ENCODE assay signal across 1 cellular context in the genomic region with DNA sequence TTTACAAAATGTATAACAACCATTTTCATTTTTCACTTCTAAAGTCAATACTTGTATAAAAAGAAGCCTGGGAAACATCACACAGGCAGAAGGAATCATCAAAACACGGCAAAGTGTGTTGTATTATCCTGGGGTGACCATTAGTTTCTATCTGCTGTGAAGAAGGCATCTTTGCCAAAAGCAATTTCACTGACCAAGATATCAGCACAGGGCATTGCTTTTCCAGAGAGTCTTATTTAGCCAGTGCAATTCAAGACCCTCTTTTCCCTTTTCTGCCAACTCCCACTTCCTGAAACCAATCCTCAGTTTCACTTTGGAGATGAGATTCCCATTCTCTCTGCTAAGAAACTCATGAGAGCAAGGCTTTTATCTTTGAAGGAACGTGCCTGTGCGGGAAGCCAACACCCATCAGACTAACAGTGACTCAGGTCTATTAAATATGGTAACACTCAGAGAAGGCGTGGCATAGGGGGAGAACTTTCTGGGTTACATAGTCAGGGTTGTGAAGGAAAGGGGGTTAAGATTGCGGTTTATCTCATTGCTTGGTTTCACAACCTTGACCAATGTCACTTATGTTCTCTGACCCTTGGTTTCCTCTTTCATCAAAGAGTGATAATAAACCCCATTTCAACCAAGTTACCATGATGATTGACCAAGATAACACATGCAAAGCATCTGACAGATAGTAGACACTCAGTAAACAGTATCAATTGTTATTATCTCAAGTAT.
TF ChIP-seq lines count a peak whose summit lies in the region.

No MANE protein-coding gene starts in this region.

TF ChIP-seq in K562, 482 proteins besides CTCF, POLR2A, EP300 and RAD21 (continued from another document and continues in another):
- TF ChIP-seq, protein P1, sequence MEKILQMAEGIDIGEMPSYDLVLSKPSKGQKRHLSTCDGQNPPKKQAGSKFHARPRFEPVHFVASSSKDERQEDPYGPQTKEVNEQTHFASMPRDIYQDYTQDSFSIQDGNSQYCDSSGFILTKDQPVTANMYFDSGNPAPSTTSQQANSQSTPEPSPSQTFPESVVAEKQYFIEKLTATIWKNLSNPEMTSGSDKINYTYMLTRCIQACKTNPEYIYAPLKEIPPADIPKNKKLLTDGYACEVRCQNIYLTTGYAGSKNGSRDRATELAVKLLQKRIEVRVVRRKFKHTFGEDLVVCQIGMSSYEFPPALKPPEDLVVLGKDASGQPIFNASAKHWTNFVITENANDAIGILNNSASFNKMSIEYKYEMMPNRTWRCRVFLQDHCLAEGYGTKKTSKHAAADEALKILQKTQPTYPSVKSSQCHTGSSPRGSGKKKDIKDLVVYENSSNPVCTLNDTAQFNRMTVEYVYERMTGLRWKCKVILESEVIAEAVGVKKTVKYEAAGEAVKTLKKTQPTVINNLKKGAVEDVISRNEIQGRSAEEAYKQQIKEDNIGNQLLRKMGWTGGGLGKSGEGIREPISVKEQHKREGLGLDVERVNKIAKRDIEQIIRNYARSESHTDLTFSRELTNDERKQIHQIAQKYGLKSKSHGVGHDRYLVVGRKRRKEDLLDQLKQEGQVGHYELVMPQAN (IDR thresholded peaks at IDR 0.05; ENCODE audit: borderline replicate concordance), result no peak
- TF ChIP-seq EHMT2 (IDR thresholded peaks at IDR 0.05), result peak; percentile 85
- TF ChIP-seq FOSL1 (tag; conservative IDR thresholded peaks at IDR 0.05), result peak; percentile 90
- TF ChIP-seq RBBP5 (IDR thresholded peaks at IDR 0.05; ENCODE audit: borderline replicate concordance, insufficient read depth, low read length, poor library complexity, severe bottlenecking), result no peak
- 0 out of 2 replicates have a peak, but pooled peaks have one; percentile 8 for TF ChIP-seq ELF1 (tag; IDR thresholded peaks at IDR 0.05)
- peak; percentile 89; the same call in 1 of the 2 replicates for TF ChIP-seq ESRRA (IDR thresholded peaks at IDR 0.05; ENCODE audit: borderline replicate concordance, low read depth)
- TF ChIP-seq, protein P2, sequence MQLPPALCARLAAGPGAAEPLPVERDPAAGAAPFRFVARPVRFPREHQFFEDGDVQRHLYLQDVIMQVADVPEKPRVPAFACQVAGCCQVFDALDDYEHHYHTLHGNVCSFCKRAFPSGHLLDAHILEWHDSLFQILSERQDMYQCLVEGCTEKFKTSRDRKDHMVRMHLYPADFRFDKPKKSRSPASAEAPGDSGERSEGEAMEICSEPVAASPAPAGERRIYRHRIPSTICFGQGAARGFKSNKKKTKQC (CRISPR knock-in tag; IDR thresholded peaks at IDR 0.05), result no peak
- no peak for TF ChIP-seq ZNF354B (CRISPR knock-in tag; IDR thresholded peaks at IDR 0.05)
- no peak; the same call in 1 of the 2 replicates for TF ChIP-seq GATAD2B (IDR thresholded peaks at IDR 0.05; ENCODE audit: borderline replicate concordance)
- peak; percentile 35; the same call in 1 of the 2 replicates for TF ChIP-seq NBN (IDR thresholded peaks at IDR 0.05; ENCODE audit: low read depth)
- TF ChIP-seq, protein P3, sequence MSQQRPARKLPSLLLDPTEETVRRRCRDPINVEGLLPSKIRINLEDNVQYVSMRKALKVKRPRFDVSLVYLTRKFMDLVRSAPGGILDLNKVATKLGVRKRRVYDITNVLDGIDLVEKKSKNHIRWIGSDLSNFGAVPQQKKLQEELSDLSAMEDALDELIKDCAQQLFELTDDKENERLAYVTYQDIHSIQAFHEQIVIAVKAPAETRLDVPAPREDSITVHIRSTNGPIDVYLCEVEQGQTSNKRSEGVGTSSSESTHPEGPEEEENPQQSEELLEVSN (IDR thresholded peaks at IDR 0.05; ENCODE audit: borderline replicate concordance in 1 of 2, extremely low read depth in 1 of 2, insufficient read depth in 1 of 2, insufficient read length in 1 of 2, low read depth in 1 of 2, low read length in 1 of 2, poor library complexity in 1 of 2, severe bottlenecking in 1 of 2), result no peak
- no peak for TF ChIP-seq ZNF274 (IDR thresholded peaks at IDR 0.05; ENCODE audit: borderline replicate concordance, low read depth, low read length)
- TF ChIP-seq BACH1 (tag; IDR thresholded peaks at IDR 0.05), result peak; percentile 44; the same call in 1 of the 2 replicates
- TF ChIP-seq ZNF778 (CRISPR knock-in tag; IDR thresholded peaks at IDR 0.05), result no peak
- TF ChIP-seq ZSCAN32 (CRISPR knock-in tag; IDR thresholded peaks at IDR 0.05), result no peak
- TF ChIP-seq, protein P4, sequence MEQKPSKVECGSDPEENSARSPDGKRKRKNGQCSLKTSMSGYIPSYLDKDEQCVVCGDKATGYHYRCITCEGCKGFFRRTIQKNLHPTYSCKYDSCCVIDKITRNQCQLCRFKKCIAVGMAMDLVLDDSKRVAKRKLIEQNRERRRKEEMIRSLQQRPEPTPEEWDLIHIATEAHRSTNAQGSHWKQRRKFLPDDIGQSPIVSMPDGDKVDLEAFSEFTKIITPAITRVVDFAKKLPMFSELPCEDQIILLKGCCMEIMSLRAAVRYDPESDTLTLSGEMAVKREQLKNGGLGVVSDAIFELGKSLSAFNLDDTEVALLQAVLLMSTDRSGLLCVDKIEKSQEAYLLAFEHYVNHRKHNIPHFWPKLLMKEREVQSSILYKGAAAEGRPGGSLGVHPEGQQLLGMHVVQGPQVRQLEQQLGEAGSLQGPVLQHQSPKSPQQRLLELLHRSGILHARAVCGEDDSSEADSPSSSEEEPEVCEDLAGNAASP (IDR thresholded peaks at IDR 0.05), result no peak
- TF ChIP-seq, protein P5, sequence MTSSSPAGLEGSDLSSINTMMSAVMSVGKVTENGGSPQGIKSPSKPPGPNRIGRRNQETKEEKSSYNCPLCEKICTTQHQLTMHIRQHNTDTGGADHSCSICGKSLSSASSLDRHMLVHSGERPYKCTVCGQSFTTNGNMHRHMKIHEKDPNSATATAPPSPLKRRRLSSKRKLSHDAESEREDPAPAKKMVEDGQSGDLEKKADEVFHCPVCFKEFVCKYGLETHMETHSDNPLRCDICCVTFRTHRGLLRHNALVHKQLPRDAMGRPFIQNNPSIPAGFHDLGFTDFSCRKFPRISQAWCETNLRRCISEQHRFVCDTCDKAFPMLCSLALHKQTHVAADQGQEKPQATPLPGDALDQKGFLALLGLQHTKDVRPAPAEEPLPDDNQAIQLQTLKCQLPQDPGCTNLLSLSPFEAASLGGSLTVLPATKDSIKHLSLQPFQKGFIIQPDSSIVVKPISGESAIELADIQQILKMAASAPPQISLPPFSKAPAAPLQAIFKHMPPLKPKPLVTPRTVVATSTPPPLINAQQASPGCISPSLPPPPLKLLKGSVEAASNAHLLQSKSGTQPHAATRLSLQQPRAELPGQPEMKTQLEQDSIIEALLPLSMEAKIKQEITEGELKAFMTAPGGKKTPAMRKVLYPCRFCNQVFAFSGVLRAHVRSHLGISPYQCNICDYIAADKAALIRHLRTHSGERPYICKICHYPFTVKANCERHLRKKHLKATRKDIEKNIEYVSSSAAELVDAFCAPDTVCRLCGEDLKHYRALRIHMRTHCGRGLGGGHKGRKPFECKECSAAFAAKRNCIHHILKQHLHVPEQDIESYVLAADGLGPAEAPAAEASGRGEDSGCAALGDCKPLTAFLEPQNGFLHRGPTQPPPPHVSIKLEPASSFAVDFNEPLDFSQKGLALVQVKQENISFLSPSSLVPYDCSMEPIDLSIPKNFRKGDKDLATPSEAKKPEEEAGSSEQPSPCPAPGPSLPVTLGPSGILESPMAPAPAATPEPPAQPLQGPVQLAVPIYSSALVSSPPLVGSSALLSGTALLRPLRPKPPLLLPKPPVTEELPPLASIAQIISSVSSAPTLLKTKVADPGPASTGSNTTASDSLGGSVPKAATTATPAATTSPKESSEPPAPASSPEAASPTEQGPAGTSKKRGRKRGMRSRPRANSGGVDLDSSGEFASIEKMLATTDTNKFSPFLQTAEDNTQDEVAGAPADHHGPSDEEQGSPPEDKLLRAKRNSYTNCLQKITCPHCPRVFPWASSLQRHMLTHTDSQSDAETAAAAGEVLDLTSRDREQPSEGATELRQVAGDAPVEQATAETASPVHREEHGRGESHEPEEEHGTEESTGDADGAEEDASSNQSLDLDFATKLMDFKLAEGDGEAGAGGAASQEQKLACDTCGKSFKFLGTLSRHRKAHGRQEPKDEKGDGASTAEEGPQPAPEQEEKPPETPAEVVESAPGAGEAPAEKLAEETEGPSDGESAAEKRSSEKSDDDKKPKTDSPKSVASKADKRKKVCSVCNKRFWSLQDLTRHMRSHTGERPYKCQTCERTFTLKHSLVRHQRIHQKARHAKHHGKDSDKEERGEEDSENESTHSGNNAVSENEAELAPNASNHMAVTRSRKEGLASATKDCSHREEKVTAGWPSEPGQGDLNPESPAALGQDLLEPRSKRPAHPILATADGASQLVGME (CRISPR knock-in tag; IDR thresholded peaks at IDR 0.05), result no peak
- TF ChIP-seq DNMT1 (IDR thresholded peaks at IDR 0.05), result no peak
- no peak for TF ChIP-seq WHSC1 (IDR thresholded peaks at IDR 0.05; ENCODE audit: low read length)
- TF ChIP-seq ZNF75A (CRISPR knock-in tag; IDR thresholded peaks at IDR 0.05), result no peak
- TF ChIP-seq, protein P6, sequence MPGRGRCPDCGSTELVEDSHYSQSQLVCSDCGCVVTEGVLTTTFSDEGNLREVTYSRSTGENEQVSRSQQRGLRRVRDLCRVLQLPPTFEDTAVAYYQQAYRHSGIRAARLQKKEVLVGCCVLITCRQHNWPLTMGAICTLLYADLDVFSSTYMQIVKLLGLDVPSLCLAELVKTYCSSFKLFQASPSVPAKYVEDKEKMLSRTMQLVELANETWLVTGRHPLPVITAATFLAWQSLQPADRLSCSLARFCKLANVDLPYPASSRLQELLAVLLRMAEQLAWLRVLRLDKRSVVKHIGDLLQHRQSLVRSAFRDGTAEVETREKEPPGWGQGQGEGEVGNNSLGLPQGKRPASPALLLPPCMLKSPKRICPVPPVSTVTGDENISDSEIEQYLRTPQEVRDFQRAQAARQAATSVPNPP (IDR thresholded peaks at IDR 0.05; ENCODE audit: borderline replicate concordance, insufficient read depth, insufficient read length), result no peak
- TF ChIP-seq MCM7 (IDR thresholded peaks at IDR 0.05), result no peak
- TF ChIP-seq CBX1 (IDR thresholded peaks at IDR 0.05; ENCODE audit: low read depth), result no peak
- TF ChIP-seq SIRT6 (IDR thresholded peaks at IDR 0.05; ENCODE audit: low read depth, low read length), result no peak
- TF ChIP-seq MTA2 (IDR thresholded peaks at IDR 0.05; ENCODE audit: low read depth), result 0 out of 2 replicates have a peak, but pooled peaks have one; percentile 21
- TF ChIP-seq SNRNP70 (optimal IDR thresholded peaks at IDR 0.05; ENCODE audit: low read depth, low read length), result no peak
- no peak for TF ChIP-seq CHD4 (IDR thresholded peaks at IDR 0.05; ENCODE audit: insufficient read depth, insufficient replicate concordance, low read depth, low read length, poor library complexity, severe bottlenecking)
- TF ChIP-seq TGIF2 (CRISPR knock-in tag; IDR thresholded peaks at IDR 0.05), result no peak
- TF ChIP-seq, protein P7, sequence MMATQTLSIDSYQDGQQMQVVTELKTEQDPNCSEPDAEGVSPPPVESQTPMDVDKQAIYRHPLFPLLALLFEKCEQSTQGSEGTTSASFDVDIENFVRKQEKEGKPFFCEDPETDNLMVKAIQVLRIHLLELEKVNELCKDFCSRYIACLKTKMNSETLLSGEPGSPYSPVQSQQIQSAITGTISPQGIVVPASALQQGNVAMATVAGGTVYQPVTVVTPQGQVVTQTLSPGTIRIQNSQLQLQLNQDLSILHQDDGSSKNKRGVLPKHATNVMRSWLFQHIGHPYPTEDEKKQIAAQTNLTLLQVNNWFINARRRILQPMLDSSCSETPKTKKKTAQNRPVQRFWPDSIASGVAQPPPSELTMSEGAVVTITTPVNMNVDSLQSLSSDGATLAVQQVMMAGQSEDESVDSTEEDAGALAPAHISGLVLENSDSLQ (IDR thresholded peaks at IDR 0.05), result peak; percentile 18; the same call in 1 of the 2 replicates
- peak; percentile 74 for TF ChIP-seq KLF16 (IDR thresholded peaks at IDR 0.05)
- no peak for TF ChIP-seq SIN3A (IDR thresholded peaks at IDR 0.05; ENCODE audit: borderline replicate concordance in 2 of 2, control insufficient read depth in 1 of 2, low read depth in 2 of 2, low read length in 2 of 2)
- TF ChIP-seq ZNF23 (CRISPR knock-in tag; IDR thresholded peaks at IDR 0.05), result no peak
- no peak for TF ChIP-seq MCM2 (IDR thresholded peaks at IDR 0.05; ENCODE audit: low read depth)
- no peak for TF ChIP-seq MXI1 (IDR thresholded peaks at IDR 0.05; ENCODE audit: low read depth, low read length)
- TF ChIP-seq TFAM (CRISPR knock-in tag; conservative IDR thresholded peaks at IDR 0.05), result no peak
- no peak for TF ChIP-seq ZZZ3 (IDR thresholded peaks at IDR 0.05)
- TF ChIP-seq ZNF12 (CRISPR knock-in tag; IDR thresholded peaks at IDR 0.05), result no peak
- TF ChIP-seq, protein P8, sequence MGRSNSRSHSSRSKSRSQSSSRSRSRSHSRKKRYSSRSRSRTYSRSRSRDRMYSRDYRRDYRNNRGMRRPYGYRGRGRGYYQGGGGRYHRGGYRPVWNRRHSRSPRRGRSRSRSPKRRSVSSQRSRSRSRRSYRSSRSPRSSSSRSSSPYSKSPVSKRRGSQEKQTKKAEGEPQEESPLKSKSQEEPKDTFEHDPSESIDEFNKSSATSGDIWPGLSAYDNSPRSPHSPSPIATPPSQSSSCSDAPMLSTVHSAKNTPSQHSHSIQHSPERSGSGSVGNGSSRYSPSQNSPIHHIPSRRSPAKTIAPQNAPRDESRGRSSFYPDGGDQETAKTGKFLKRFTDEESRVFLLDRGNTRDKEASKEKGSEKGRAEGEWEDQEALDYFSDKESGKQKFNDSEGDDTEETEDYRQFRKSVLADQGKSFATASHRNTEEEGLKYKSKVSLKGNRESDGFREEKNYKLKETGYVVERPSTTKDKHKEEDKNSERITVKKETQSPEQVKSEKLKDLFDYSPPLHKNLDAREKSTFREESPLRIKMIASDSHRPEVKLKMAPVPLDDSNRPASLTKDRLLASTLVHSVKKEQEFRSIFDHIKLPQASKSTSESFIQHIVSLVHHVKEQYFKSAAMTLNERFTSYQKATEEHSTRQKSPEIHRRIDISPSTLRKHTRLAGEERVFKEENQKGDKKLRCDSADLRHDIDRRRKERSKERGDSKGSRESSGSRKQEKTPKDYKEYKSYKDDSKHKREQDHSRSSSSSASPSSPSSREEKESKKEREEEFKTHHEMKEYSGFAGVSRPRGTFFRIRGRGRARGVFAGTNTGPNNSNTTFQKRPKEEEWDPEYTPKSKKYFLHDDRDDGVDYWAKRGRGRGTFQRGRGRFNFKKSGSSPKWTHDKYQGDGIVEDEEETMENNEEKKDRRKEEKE (IDR thresholded peaks at IDR 0.05; ENCODE audit: borderline replicate concordance in 1 of 2, control insufficient read depth in 1 of 2, low read depth in 2 of 2, low read length in 1 of 2), result no peak
- no peak for TF ChIP-seq CBFB (CRISPR knock-in tag; IDR thresholded peaks at IDR 0.05)
- TF ChIP-seq NFE2 (IDR thresholded peaks at IDR 0.05; ENCODE audit: low read depth), result peak; percentile 92
- no peak for TF ChIP-seq ZBTB7A (IDR thresholded peaks at IDR 0.05; ENCODE audit: borderline replicate concordance, control insufficient read depth, low read depth, low read length)
- TF ChIP-seq, protein P9, sequence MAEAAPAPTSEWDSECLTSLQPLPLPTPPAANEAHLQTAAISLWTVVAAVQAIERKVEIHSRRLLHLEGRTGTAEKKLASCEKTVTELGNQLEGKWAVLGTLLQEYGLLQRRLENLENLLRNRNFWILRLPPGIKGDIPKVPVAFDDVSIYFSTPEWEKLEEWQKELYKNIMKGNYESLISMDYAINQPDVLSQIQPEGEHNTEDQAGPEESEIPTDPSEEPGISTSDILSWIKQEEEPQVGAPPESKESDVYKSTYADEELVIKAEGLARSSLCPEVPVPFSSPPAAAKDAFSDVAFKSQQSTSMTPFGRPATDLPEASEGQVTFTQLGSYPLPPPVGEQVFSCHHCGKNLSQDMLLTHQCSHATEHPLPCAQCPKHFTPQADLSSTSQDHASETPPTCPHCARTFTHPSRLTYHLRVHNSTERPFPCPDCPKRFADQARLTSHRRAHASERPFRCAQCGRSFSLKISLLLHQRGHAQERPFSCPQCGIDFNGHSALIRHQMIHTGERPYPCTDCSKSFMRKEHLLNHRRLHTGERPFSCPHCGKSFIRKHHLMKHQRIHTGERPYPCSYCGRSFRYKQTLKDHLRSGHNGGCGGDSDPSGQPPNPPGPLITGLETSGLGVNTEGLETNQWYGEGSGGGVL (CRISPR knock-in tag; IDR thresholded peaks at IDR 0.05), result no peak
